ENCODE assay signal across 1 cellular context in the genomic region with DNA sequence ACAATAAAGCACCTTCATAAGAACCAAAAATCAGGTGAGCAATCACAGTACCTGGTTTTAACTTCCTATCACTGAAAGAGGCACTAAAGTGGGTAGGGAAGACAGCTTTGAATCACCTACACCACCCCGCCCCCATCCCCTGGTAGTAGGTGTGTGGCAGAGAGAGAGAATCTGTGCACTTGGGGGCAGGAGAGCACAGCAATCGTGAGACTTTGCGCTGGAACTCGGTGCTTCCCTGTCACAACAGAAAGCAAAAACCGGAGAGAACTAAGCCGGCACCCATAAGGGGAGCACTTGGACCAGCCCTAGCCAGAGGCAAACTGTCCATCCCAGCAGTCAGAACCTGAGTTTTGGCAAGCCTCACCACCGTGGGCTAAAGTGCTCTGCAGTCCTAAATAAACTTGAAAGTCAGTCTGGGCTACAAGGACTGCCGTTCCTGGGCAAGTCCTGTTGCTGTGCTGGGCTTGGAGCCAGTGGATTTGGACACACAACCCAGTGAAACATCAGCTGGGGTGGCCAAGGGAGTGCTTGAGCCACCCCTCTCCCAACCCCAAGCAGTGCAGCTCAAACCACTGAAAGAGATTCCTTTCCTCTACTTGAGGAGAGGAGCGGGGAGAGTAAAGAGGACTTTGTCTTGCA.
TF ChIP-seq lines count a peak whose summit lies in the region.

No MANE protein-coding gene starts in this region.

TF ChIP-seq in K562, 482 proteins besides CTCF, POLR2A, EP300 and RAD21:
- TF ChIP-seq MAZ (CRISPR knock-in tag; conservative IDR thresholded peaks at IDR 0.05 in 1 of 2, IDR thresholded peaks at IDR 0.05 in 1 of 2), result no peak
- TF ChIP-seq PRDM10 (IDR thresholded peaks at IDR 0.05; ENCODE audit: partially characterized antibody), result peak; percentile 17
- TF ChIP-seq BDP1 (IDR thresholded peaks at IDR 0.05; ENCODE audit: insufficient read depth, insufficient read length), result no peak
- no peak for TF ChIP-seq CHD4 (IDR thresholded peaks at IDR 0.05; ENCODE audit: insufficient read depth, insufficient replicate concordance, low read depth, low read length, poor library complexity, severe bottlenecking)
TF ChIP-seq in K562: peak in this region for 1.
